6 cellular contexts compared by ENCODE assay signal in genomic region chr15:28602152-28602551, GRCh38. TPM values are rescaled to one million over a fixed set of nuclear protein-coding genes. Genes with fewer than 3 reads are reported as not detected.
"Had no signal": no experiment of that assay in that cellular context is flagged by ENCODE, and none has a peak within 500 bp of the region (broad histone marks: within the 10 kb centered on the region; RNA-seq: fewer than 3 reads in every experiment).

No MANE protein-coding gene starts in this region.

RNA-seq across cellular contexts. Expression of gene GOLGA6L25, which starts 48.8 kb away (rescaled TPM):
- total RNA-seq: HepG2, HT-29, HT1080, IMR-90, K562 had no signal
- polyA plus RNA-seq: HepG2, IgD-negative memory B cell, IMR-90, K562 had no signal
